11 cellular contexts compared by ENCODE assay signal in genomic region chr20:54017846-54018245, GRCh38. TPM values are rescaled to one million over a fixed set of nuclear protein-coding genes. Genes with fewer than 3 reads are reported as not detected.
DNase-seq lines count a peak whose midpoint lies in the region; ATAC-seq and TF ChIP-seq lines count a peak whose summit lies in the region.
"Had no signal": no experiment of that assay in that cellular context is flagged by ENCODE, and none has a peak within 500 bp of the region (broad histone marks: within the 10 kb centered on the region; RNA-seq: fewer than 3 reads in every experiment).

No MANE protein-coding gene starts in this region.

- no peak overlapping the region for H2AFZ ChIP-seq in OCI-LY7 (ENCODE audit: low read length)

- no peak for TF ChIP-seq CTCF in GM06990 (IDR thresholded peaks at IDR 0.05; ENCODE audit: insufficient read depth, low read length, poor library complexity, severe bottlenecking)
- TF ChIP-seq CTCF in OCI-LY7 (conservative IDR thresholded peaks at IDR 0.05; ENCODE audit: low read length) = no peak
- no peak for TF ChIP-seq CTCF in vagina (IDR thresholded peaks at IDR 0.05)
- TF ChIP-seq CTCF in ovary (IDR thresholded peaks at IDR 0.05) = no peak

- no TSS peak for BruUV-seq in OCI-LY7 (replicated peaks; lab: Mats Ljungman, UMichigan)

- no peaks in the 10 kb centered on the region for H3K9me2 ChIP-seq in OCI-LY7 (ENCODE audit: insufficient read depth, low read length)

- ATAC-seq in GM19372 (IDR thresholded peaks at IDR 0.05; ENCODE audit: low read depth, unreplicated experiment) = peak; percentile 94
- peak; percentile 89 for ATAC-seq in HG03039 (IDR thresholded peaks at IDR 0.05; ENCODE audit: unreplicated experiment)

- H3K79me2 ChIP-seq in OCI-LY7 (ENCODE audit: insufficient read depth, low read depth, low read length) = no peaks in the 10 kb centered on the region

- no peaks in the 10 kb centered on the region for H3K27me3 ChIP-seq in GM06990 (replicated peaks; ENCODE audit: control insufficient read depth, insufficient read depth, low read length)
- no peaks in the 10 kb centered on the region for H3K27me3 ChIP-seq in vagina
- no peaks in the 10 kb centered on the region for H3K27me3 ChIP-seq in ovary
- H3K27me3 ChIP-seq: tibial nerve had no signal

- no peaks in the 10 kb centered on the region for H4K20me1 ChIP-seq in OCI-LY7 (ENCODE audit: insufficient read depth, low read length)

- no peak for TF ChIP-seq EP300 in ovary (IDR thresholded peaks at IDR 0.05)

- POLR2A ChIA-PET in OCI-LY7 (lab: Charles Lee) = interaction anchor here (0.7 to 0.8 kb wide), 2 partner anchors 10 to 562 kb away, joined by 3 read pairs; no protein-coding TSS in a partner anchor

- H3K4me3 ChIP-seq in GM06990 (replicated peaks; ENCODE audit: low read depth, low read length) (peak overlapping the region; percentile 40), OCI-LY7 (ENCODE audit: low read depth, low read length, poor library complexity, severe bottlenecking) (no peak overlapping the region), vagina (no peak overlapping the region), ovary (no peak overlapping the region)
- H3K4me3 ChIP-seq: coronary artery, tibial nerve had no signal

- no peaks in the 10 kb centered on the region for H3K36me3 ChIP-seq in GM06990 (ENCODE audit: control insufficient read depth, insufficient read depth, low read length)
- H3K36me3 ChIP-seq in OCI-LY7 (ENCODE audit: insufficient read depth, low read length) = no peaks in the 10 kb centered on the region
- no peaks in the 10 kb centered on the region for H3K36me3 ChIP-seq in vagina
- H3K36me3 ChIP-seq in ovary = no peaks in the 10 kb centered on the region
- H3K36me3 ChIP-seq: tibial nerve had no signal

- H3K4me2 ChIP-seq in OCI-LY7 (ENCODE audit: low read length) = no peak overlapping the region

- TF ChIP-seq POLR2A in vagina (IDR thresholded peaks at IDR 0.05) (no peak), ovary (IDR thresholded peaks at IDR 0.05) (no peak)

- 34 to 45% (median 38%) methylated on average over 4 of the region's 4 CpGs for WGBS in ovary, 3 donors

- DNase-seq in GM06990 (ENCODE audit: extremely low read depth, insufficient read length) = peak; percentile 55
- peak; percentile 26 for DNase-seq in OCI-LY7 (ENCODE audit: low spot score)
- no peak for DNase-seq in vagina (ENCODE audit: extremely low spot score in 2 of 2)
- no peak for DNase-seq in posterior vena cava (ENCODE audit: low spot score)
- DNase-seq in ovary = no peak
- no peak for DNase-seq in iPS-NIHi7 (ENCODE audit: extremely low spot score)

- no peaks in the 10 kb centered on the region for H3K9me3 ChIP-seq in OCI-LY7 (ENCODE audit: low read length)
- H3K9me3 ChIP-seq in vagina = no peaks in the 10 kb centered on the region
- H3K9me3 ChIP-seq in ovary = no peaks in the 10 kb centered on the region
- H3K9me3 ChIP-seq: tibial nerve had no signal

- intact Hi-C loops in OCI-LY7 (cut with micrococcal nuclease; ENCODE audit: unreplicated experiment) (no loop called here), vagina (cut with DNase I) (no loop called here), posterior vena cava (cut with DNase I) (no loop called here), ovary (cut with DNase I) (no loop called here)

- H3K4me1 ChIP-seq in OCI-LY7 (ENCODE audit: insufficient read depth, low read length, poor library complexity, severe bottlenecking) (peaks cover 7% of the 10 kb centered on the region), vagina (no peaks in the 10 kb centered on the region), ovary (ENCODE audit: insufficient read depth) (peaks cover 1% of the 10 kb centered on the region)

- H3K27ac ChIP-seq in OCI-LY7 (ENCODE audit: low read depth, low read length, poor library complexity, severe bottlenecking) (no peak overlapping the region), vagina (no peak overlapping the region), ovary (no peak overlapping the region)
- H3K27ac ChIP-seq: C4-2B, coronary artery, tibial nerve had no signal

- CTCF ChIA-PET in OCI-LY7 (lab: Charles Lee; ENCODE audit: unreplicated experiment) = no interaction called here

RNA-seq across cellular contexts. Expression of gene BCAS1, which starts 52.5 kb away (rescaled TPM):
- 0.16 and 0.51 TPM in 2 replicates for total RNA-seq in OCI-LY7 (2014; rRNA removed; shearing (Covaris generic))
- total RNA-seq in OCI-LY7 (2022) = 0.19 and 0.26 TPM in 2 replicates
- total RNA-seq in vagina = 2.7 TPM
- total RNA-seq in posterior vena cava = 1 to 10 TPM in 1 of 2 donors, under 1 TPM in 1; 0.86 to 1.8 TPM
- under 1 TPM in 5 of 7 donors, not detected in 2; 0.13 to 0.92 (median 0.51) TPM for total RNA-seq in ovary
- under 1 TPM; 0.15 to 0.57 TPM for polyA plus RNA-seq in ovary

Comparison
In these comparisons a context has a peak if more than half of its experiments do, and no peak if none do; other contexts are left out.
1. DNase-seq: peak in GM06990 (single experiment) and OCI-LY7 (single experiment); none in vagina (0 of 2), posterior vena cava (single experiment), ovary (0 of 5) and iPS-NIHi7 (single experiment).